11 cellular contexts compared by ENCODE assay signal in the genomic region with DNA sequence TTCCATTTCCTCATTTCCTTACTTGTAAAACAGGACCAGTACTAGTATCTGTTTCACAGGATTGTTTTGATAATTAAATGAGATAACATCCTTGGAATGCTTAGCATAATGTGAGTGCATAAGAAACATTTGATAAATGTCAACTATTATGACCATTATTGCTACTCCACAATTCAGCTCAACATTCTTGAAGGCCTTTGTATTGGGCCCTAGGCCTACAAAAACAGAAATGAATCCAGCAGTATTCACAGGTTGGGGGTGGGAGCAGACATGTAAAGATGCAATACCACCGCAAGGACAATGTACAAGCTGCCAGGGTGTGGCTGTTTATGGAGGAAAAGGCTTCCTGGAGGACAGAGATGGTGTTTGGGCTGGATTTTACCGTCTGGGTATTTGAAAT. TPM values are rescaled to one million over a fixed set of nuclear protein-coding genes. Genes with fewer than 3 reads are reported as not detected.
DNase-seq lines count a peak whose midpoint lies in the region; ATAC-seq and TF ChIP-seq lines count a peak whose summit lies in the region.
"Had no signal": no experiment of that assay in that cellular context is flagged by ENCODE, and none has a peak within 500 bp of the region (broad histone marks: within the 10 kb centered on the region; RNA-seq: fewer than 3 reads in every experiment).

No MANE protein-coding gene starts in this region.

- H3K4me1 ChIP-seq in DND-41 (ENCODE audit: insufficient read depth, low read length), result peaks cover 25% of the 10 kb centered on the region
- H3K4me1 ChIP-seq in fibroblast of lung (ENCODE audit: control insufficient read depth, extremely low read depth, insufficient read depth, low read length), result peaks cover 8% of the 10 kb centered on the region

- no peak overlapping the region for H3K27ac ChIP-seq in DND-41 (ENCODE audit: low read length)
- peak overlapping the region; percentile 91 for H3K27ac ChIP-seq in RWPE1
- H3K27ac ChIP-seq in fibroblast of lung (ENCODE audit: insufficient read depth, low read length), result no peak overlapping the region

- no peak for TF ChIP-seq CTCF in DND-41 (IDR thresholded peaks at IDR 0.05; ENCODE audit: borderline replicate concordance, extremely low read depth, low read length, poor library complexity, severe bottlenecking)
- no peak for TF ChIP-seq CTCF in RWPE1 (conservative IDR thresholded peaks at IDR 0.05; ENCODE audit: low read depth)
- TF ChIP-seq CTCF in fibroblast of lung (conservative IDR thresholded peaks at IDR 0.05 in 1 of 2, IDR thresholded peaks at IDR 0.05 in 1 of 2; ENCODE audit: low read depth in 1 of 2, low read length in 2 of 2), result no peak

- H3K9ac ChIP-seq in DND-41 (ENCODE audit: low read depth, low read length) (no peak overlapping the region), fibroblast of lung (ENCODE audit: insufficient read depth, low read length) (no peak overlapping the region)

- DNase-seq in DND-41, result no peak
- DNase-seq in RWPE1 (ENCODE audit: low spot score), result no peak
- DNase-seq in fibroblast of lung (ENCODE audit: low read depth in 2 of 2), result peak; percentile 36 to 84
- DNase-seq in renal cortical epithelial cell (ENCODE audit: low read depth), result peak; percentile 43
- DNase-seq in left cardiac atrium, result no peak
- DNase-seq in NCI-H1930 (lab: John Stamatoyannopoulos, UW), result no peak
- DNase-seq: activated CD4-positive, alpha-beta T cell treated with anti-CD3 and anti-CD28 coated beads, Interleukin-2, amount 50 U/mL, for 4 hours; NCI-H524; stimulated activated CD4-positive, alpha-beta T cell treated with anti-CD3 and anti-CD28 coated beads, Interleukin-15, amount 100 ng/mL, for 24 hours had no signal

- H4K20me1 ChIP-seq in DND-41 (ENCODE audit: insufficient read depth, low read length) (0 out of 2 replicates have a peak, but pooled peaks cover 9% of the 10 kb centered on the region), fibroblast of lung (ENCODE audit: control insufficient read depth, extremely low read depth, insufficient read depth, low read length) (no peaks in the 10 kb centered on the region)

- intact Hi-C loops in left cardiac atrium (cut with DNase I), result no loop called here

- CTCF ChIA-PET in RWPE1 (lab: Yijun Ruan, JAX), result interaction anchor here (0.6 to 1.6 kb wide), 4 partner anchors 21 to 105 kb away, joined by 3 to 5 read pairs (median 4); no protein-coding TSS in a partner anchor

- POLR2A ChIA-PET in RWPE1 (lab: Yijun Ruan, JAX; ENCODE audit: low non-redundant PET), result interaction anchor here (1.1 kb wide), 1 partner anchor 33 kb away, joined by 3 read pairs; no protein-coding TSS in a partner anchor

- no peak for ATAC-seq in DND-41 (ENCODE audit: insufficient read depth, low read depth)
- ATAC-seq in HG03175 (IDR thresholded peaks at IDR 0.05; ENCODE audit: unreplicated experiment), result no peak
- no peak for ATAC-seq in left cardiac atrium
- ATAC-seq in HG02678 (IDR thresholded peaks at IDR 0.05; ENCODE audit: unreplicated experiment), result no peak

- no peaks in the 10 kb centered on the region for H3K9me3 ChIP-seq in DND-41 (ENCODE audit: insufficient read depth, low read length, severe bottlenecking)
- no peaks in the 10 kb centered on the region for H3K9me3 ChIP-seq in fibroblast of lung (ENCODE audit: control insufficient read depth, insufficient read depth, low read depth, low read length)

- 0 out of 2 replicates have a peak overlapping the region, but pooled peaks have one; percentile 31 for H2AFZ ChIP-seq in DND-41 (ENCODE audit: low read depth, low read length)
- no peak overlapping the region for H2AFZ ChIP-seq in fibroblast of lung (ENCODE audit: low read length)

- H3K4me2 ChIP-seq in DND-41 (ENCODE audit: insufficient read depth, low read length), result no peak overlapping the region
- no peak overlapping the region for H3K4me2 ChIP-seq in fibroblast of lung (ENCODE audit: extremely low read depth, insufficient read depth, low read length)

- H3K27me3 ChIP-seq in DND-41 (ENCODE audit: insufficient read depth, low read length, poor library complexity) (peaks cover 21% of the 10 kb centered on the region), fibroblast of lung (ENCODE audit: control insufficient read depth, insufficient read depth, low read length) (no peaks in the 10 kb centered on the region)

- H3K79me2 ChIP-seq in DND-41 (ENCODE audit: insufficient read depth, low read length) (no peaks in the 10 kb centered on the region), fibroblast of lung (ENCODE audit: control insufficient read depth, insufficient read depth, low read length) (no peaks in the 10 kb centered on the region)

- no peak overlapping the region for H3K4me3 ChIP-seq in DND-41 (ENCODE audit: low read depth in 1 of 2, low read length in 2 of 2)
- no peak overlapping the region for H3K4me3 ChIP-seq in fibroblast of lung (replicated peaks in 1 of 4; ENCODE audit: control extremely low read depth in 1 of 4, insufficient read depth in 1 of 4, low read depth in 3 of 4, low read length in 4 of 4)

- no peaks in the 10 kb centered on the region for H3K36me3 ChIP-seq in DND-41 (ENCODE audit: insufficient read depth, low read length)
- H3K36me3 ChIP-seq in fibroblast of lung (ENCODE audit: control insufficient read depth, insufficient read depth, low read length), result no peaks in the 10 kb centered on the region

RNA-seq across cellular contexts. Expression of a gene that starts 57.2 kb away (rescaled TPM):
- 10.3 and 17.0 TPM in 2 replicates for total RNA-seq in fibroblast of lung
- 13.9 and 16.2 TPM in 2 replicates for polyA plus RNA-seq in fibroblast of lung
- 17.5 and 27.4 TPM in 2 replicates for polyA plus RNA-seq in fibroblast of lung (2012)
- polyA minus RNA-seq in fibroblast of lung (ENCODE audit: low replicate concordance), result 34.4 and 69.5 TPM in 2 replicates
- total RNA-seq in renal cortical epithelial cell, result 20.3 and 47.7 TPM in 2 replicates
- total RNA-seq in left cardiac atrium, result 10 to 100 TPM; 20.5 to 32.1 TPM

Comparison
In these comparisons a context has a peak if more than half of its experiments do, and no peak if none do; other contexts are left out.
1. DNase-seq: peak in fibroblast of lung (2 of 2) and renal cortical epithelial cell (single experiment); none in DND-41 (single experiment), RWPE1 (single experiment), left cardiac atrium (single experiment) and NCI-H1930 (0 of 2).